ENCODE assay signal across 9 cellular contexts in genomic region chr1:43932786-43933385, GRCh38. TPM values are rescaled to one million over a fixed set of nuclear protein-coding genes. Genes with fewer than 3 reads are reported as not detected.
A peak's percentile ranks its signal among the peaks of the same experiment; 100 is the strongest.
DNase-seq lines count a peak whose midpoint lies in the region; ATAC-seq and FAIRE-seq lines count a peak whose summit lies in the region.
"Had no signal": no experiment of that assay in that cellular context is flagged by ENCODE, and none has a peak within 500 bp of the region (broad histone marks: within the 10 kb centered on the region; RNA-seq: fewer than 3 reads in every experiment).

No MANE protein-coding gene starts in this region.

- peaks cover 34% of the 10 kb centered on the region for H3K27me3 Mint-ChIP-seq in activated naive CD4-positive, alpha-beta T cell treated with anti-CD3 and anti-CD28 coated beads for 36 hours (ENCODE audit: low read depth)
- H3K27me3 Mint-ChIP-seq in activated naive CD4-positive, alpha-beta T cell treated with anti-CD3 and anti-CD28 coated beads, Interleukin-2, amount 10 ng/mL, durations not matched to agents 7 days and 5 days = peaks cover 55% of the 10 kb centered on the region
- peaks cover 14% of the 10 kb centered on the region for H3K27me3 Mint-ChIP-seq in activated T-helper 17 cell treated with anti-CD3 and anti-CD28 coated beads, Interleukin-2, amount 50 U/mL, for 72 hours

- H3K27ac Mint-ChIP-seq in activated naive CD4-positive, alpha-beta T cell treated with anti-CD3 and anti-CD28 coated beads for 36 hours = peak overlapping the region; percentile 14
- H3K27ac Mint-ChIP-seq in activated naive CD4-positive, alpha-beta T cell treated with anti-CD3 and anti-CD28 coated beads, Interleukin-2, amount 10 ng/mL, durations not matched to agents 7 days and 5 days = no peak overlapping the region
- H3K27ac Mint-ChIP-seq in activated T-helper 17 cell treated with anti-CD3 and anti-CD28 coated beads, Interleukin-2, amount 50 U/mL, for 72 hours = no peak overlapping the region

- DNase-seq in activated naive CD4-positive, alpha-beta T cell treated with anti-CD3 and anti-CD28 coated beads for 36 hours = no peak
- DNase-seq in activated naive CD4-positive, alpha-beta T cell treated with anti-CD3 and anti-CD28 coated beads, Interleukin-2, amount 10 ng/mL, durations not matched to agents 7 days and 5 days = no peak
- DNase-seq in urothelium cell line (ENCODE audit: low spot score) (no peak), aorta (no peak), midbrain (lab: John Stamatoyannopoulos, UW) (no peak)
- DNase-seq: anterior cingulate cortex had no signal

- H3K27ac ChIP-seq in iPS-20b (ENCODE audit: low read length) (no peak overlapping the region), aorta (ENCODE audit: low read depth in 1 of 2, low read length in 2 of 2) (no peak overlapping the region)

- ATAC-seq in activated T-helper 17 cell treated with anti-CD3 and anti-CD28 coated beads, Interleukin-2, amount 50 U/mL, for 72 hours (replicated peaks) = no peak
- ATAC-seq in aorta (ENCODE audit: low FRiP score) = no peak
- no peak for ATAC-seq in GM21619 (IDR thresholded peaks at IDR 0.05; ENCODE audit: unreplicated experiment)

- CTCF ChIA-PET in activated naive CD4-positive, alpha-beta T cell treated with anti-CD3 and anti-CD28 coated beads for 36 hours (lab: Charles Lee) = interaction anchor here (0.9 to 11.7 kb wide), 7 partner anchors 9 to 288 kb away, joined by 3 to 246 read pairs (median 5); partner anchors contain the start of gene IPO13
- CTCF ChIA-PET in activated naive CD4-positive, alpha-beta T cell treated with anti-CD3 and anti-CD28 coated beads, Interleukin-2, amount 10 ng/mL, durations not matched to agents 7 days and 5 days (lab: Charles Lee) = interaction anchor here (0.8 to 13.7 kb wide), 11 partner anchors 8 to 409 kb away, joined by 3 to 452 read pairs (median 4); partner anchors contain the start of gene IPO13

- no peak overlapping the region for H3K4me3 Mint-ChIP-seq in activated naive CD4-positive, alpha-beta T cell treated with anti-CD3 and anti-CD28 coated beads for 36 hours
- H3K4me3 Mint-ChIP-seq in activated naive CD4-positive, alpha-beta T cell treated with anti-CD3 and anti-CD28 coated beads, Interleukin-2, amount 10 ng/mL, durations not matched to agents 7 days and 5 days = no peak overlapping the region
- H3K4me3 Mint-ChIP-seq in activated T-helper 17 cell treated with anti-CD3 and anti-CD28 coated beads, Interleukin-2, amount 50 U/mL, for 72 hours = peak overlapping the region; percentile 8

- H3K4me1 ChIP-seq in iPS-20b (ENCODE audit: insufficient read depth, low read length) (peaks cover 15% of the 10 kb centered on the region; the same call in 1 of the 2 replicates), aorta (ENCODE audit: control insufficient read depth in 1 of 2, insufficient read depth in 2 of 2, low read length in 2 of 2) (no peaks in the 10 kb centered on the region)

- H3K27me3 ChIP-seq in iPS-20b (ENCODE audit: insufficient read depth, low read length) = peaks cover 44% of the 10 kb centered on the region
- H3K27me3 ChIP-seq in aorta (ENCODE audit: control insufficient read depth in 1 of 2, insufficient read depth in 2 of 2, low read length in 1 of 2) = no peaks in the 10 kb centered on the region

- intact Hi-C loops in activated naive CD4-positive, alpha-beta T cell treated with anti-CD3 and anti-CD28 coated beads for 36 hours (cut with micrococcal nuclease) = loop anchor here (5.0 to 10.0 kb wide), 3 partner anchors 101 to 708 kb away; partner anchors contain the start of gene HYI
- intact Hi-C loops in aorta (cut with DNase I) = loop anchor here in 1 of 2 donors (10.0 kb wide), 1 partner anchor 398 kb away; the partner anchor contains the start of gene PTPRF

- no peaks in the 10 kb centered on the region for H3K9me3 Mint-ChIP-seq in activated naive CD4-positive, alpha-beta T cell treated with anti-CD3 and anti-CD28 coated beads for 36 hours
- H3K9me3 Mint-ChIP-seq in activated naive CD4-positive, alpha-beta T cell treated with anti-CD3 and anti-CD28 coated beads, Interleukin-2, amount 10 ng/mL, durations not matched to agents 7 days and 5 days = no peaks in the 10 kb centered on the region
- no peaks in the 10 kb centered on the region for H3K9me3 Mint-ChIP-seq in activated T-helper 17 cell treated with anti-CD3 and anti-CD28 coated beads, Interleukin-2, amount 50 U/mL, for 72 hours

- H3K9me3 ChIP-seq in iPS-20b (ENCODE audit: insufficient read depth, low read depth, low read length) (no peaks in the 10 kb centered on the region), aorta (ENCODE audit: control insufficient read depth, low read length) (no peaks in the 10 kb centered on the region)

- 27 to 30% methylated on average over 8 of the region's 8 CpGs for WGBS in aorta, 2 donors

- H3K4me1 Mint-ChIP-seq in activated naive CD4-positive, alpha-beta T cell treated with anti-CD3 and anti-CD28 coated beads for 36 hours (ENCODE audit: low read depth) = peaks cover 14% of the 10 kb centered on the region
- peaks cover 14% of the 10 kb centered on the region for H3K4me1 Mint-ChIP-seq in activated naive CD4-positive, alpha-beta T cell treated with anti-CD3 and anti-CD28 coated beads, Interleukin-2, amount 10 ng/mL, durations not matched to agents 7 days and 5 days
- H3K4me1 Mint-ChIP-seq in activated T-helper 17 cell treated with anti-CD3 and anti-CD28 coated beads, Interleukin-2, amount 50 U/mL, for 72 hours = peaks cover 3% of the 10 kb centered on the region

- H3K36me3 ChIP-seq in iPS-20b (ENCODE audit: insufficient read depth, low read depth, low read length) (peaks cover 8% of the 10 kb centered on the region; the same call in 1 of the 2 replicates), aorta (ENCODE audit: control insufficient read depth in 1 of 2, insufficient read depth in 2 of 2, low read length in 1 of 2) (no peaks in the 10 kb centered on the region)

- H3K36me3 Mint-ChIP-seq in activated naive CD4-positive, alpha-beta T cell treated with anti-CD3 and anti-CD28 coated beads for 36 hours (ENCODE audit: low read depth) = no peaks in the 10 kb centered on the region
- no peaks in the 10 kb centered on the region for H3K36me3 Mint-ChIP-seq in activated naive CD4-positive, alpha-beta T cell treated with anti-CD3 and anti-CD28 coated beads, Interleukin-2, amount 10 ng/mL, durations not matched to agents 7 days and 5 days
- peaks cover 5% of the 10 kb centered on the region for H3K36me3 Mint-ChIP-seq in activated T-helper 17 cell treated with anti-CD3 and anti-CD28 coated beads, Interleukin-2, amount 50 U/mL, for 72 hours (ENCODE audit: low read depth)

- H3K4me3 ChIP-seq in iPS-20b (ENCODE audit: low read length) (peak overlapping the region; percentile 76), aorta (ENCODE audit: low read length in 2 of 2) (no peak overlapping the region)

- peak; percentile 53 for FAIRE-seq in urothelium cell line (lab: Jason Lieb, UNC)

- H3K9ac ChIP-seq in iPS-20b (ENCODE audit: low read depth, low read length) = peak overlapping the region; percentile 38; the same call in 1 of the 2 replicates

RNA-seq across cellular contexts. Expression of gene ARTN, which starts 0.7 kb away (rescaled TPM):
- total RNA-seq in activated naive CD4-positive, alpha-beta T cell treated with anti-CD3 and anti-CD28 coated beads for 36 hours = not detected
- total RNA-seq in activated T-helper 17 cell treated with anti-CD3 and anti-CD28 coated beads, Interleukin-2, amount 50 U/mL, for 72 hours = under 1 TPM in 1 of 2 donors, not detected in 1; 0.32 TPM
- 1 to 10 TPM; 1.8 to 4.9 TPM for total RNA-seq in aorta
- polyA plus RNA-seq in aorta = 1 to 10 TPM in 1 of 2 donors, not detected in 1; 2.1 TPM

RNA-seq across cellular contexts. Expression of gene IPO13, which starts 13.9 kb away (rescaled TPM):
- total RNA-seq in activated naive CD4-positive, alpha-beta T cell treated with anti-CD3 and anti-CD28 coated beads for 36 hours = 10 to 100 TPM in 1 of 2 experiments, 1 to 10 TPM in 1; 8.0 to 12.4 TPM
- total RNA-seq in activated T-helper 17 cell treated with anti-CD3 and anti-CD28 coated beads, Interleukin-2, amount 50 U/mL, for 72 hours = 10 to 100 TPM in 1 of 2 donors, 1 to 10 TPM in 1; 9.4 to 26.5 TPM
- total RNA-seq in aorta = 10 to 100 TPM; 19.4 to 22.5 TPM
- 10 to 100 TPM in 1 of 2 donors, 1 to 10 TPM in 1; 9.8 to 29.2 TPM for polyA plus RNA-seq in aorta

RNA-seq across cellular contexts. Expression of gene DPH2, which starts 36.9 kb away (rescaled TPM):
- 10 to 100 TPM; 22.2 to 27.7 TPM for total RNA-seq in activated naive CD4-positive, alpha-beta T cell treated with anti-CD3 and anti-CD28 coated beads for 36 hours
- 10 to 100 TPM; 24.7 to 59.4 TPM for total RNA-seq in activated T-helper 17 cell treated with anti-CD3 and anti-CD28 coated beads, Interleukin-2, amount 50 U/mL, for 72 hours
- 10 to 100 TPM; 11.8 to 14.7 TPM for total RNA-seq in aorta
- polyA plus RNA-seq in aorta = 10 to 100 TPM in 1 of 2 donors, 1 to 10 TPM in 1; 6.0 to 15.8 TPM

RNA-seq across cellular contexts. Expression of gene ATP6V0B, which starts 41.9 kb away (rescaled TPM):
- total RNA-seq in activated naive CD4-positive, alpha-beta T cell treated with anti-CD3 and anti-CD28 coated beads for 36 hours = 10 to 100 TPM; 44.2 to 52.6 TPM
- 100 to 1,000 TPM in 1 of 2 donors, 10 to 100 TPM in 1; 80.1 to 183 TPM for total RNA-seq in activated T-helper 17 cell treated with anti-CD3 and anti-CD28 coated beads, Interleukin-2, amount 50 U/mL, for 72 hours
- 10 to 100 TPM; 77.9 to 79.8 TPM for total RNA-seq in aorta
- polyA plus RNA-seq in aorta = 100 to 1,000 TPM; 109 to 119 TPM

RNA-seq across cellular contexts. Expression of gene B4GALT2, which starts 46.1 kb away (rescaled TPM):
- 10 to 100 TPM; 18.7 to 19.2 TPM for total RNA-seq in activated naive CD4-positive, alpha-beta T cell treated with anti-CD3 and anti-CD28 coated beads for 36 hours
- 10 to 100 TPM; 18.5 to 34.4 TPM for total RNA-seq in activated T-helper 17 cell treated with anti-CD3 and anti-CD28 coated beads, Interleukin-2, amount 50 U/mL, for 72 hours
- total RNA-seq in aorta = 10 to 100 TPM; 31.8 to 32.2 TPM
- polyA plus RNA-seq in aorta = 10 to 100 TPM; 34.8 to 40.2 TPM
